Comparison of ENCODE assay signal across 8 cellular contexts in the genomic region with DNA sequence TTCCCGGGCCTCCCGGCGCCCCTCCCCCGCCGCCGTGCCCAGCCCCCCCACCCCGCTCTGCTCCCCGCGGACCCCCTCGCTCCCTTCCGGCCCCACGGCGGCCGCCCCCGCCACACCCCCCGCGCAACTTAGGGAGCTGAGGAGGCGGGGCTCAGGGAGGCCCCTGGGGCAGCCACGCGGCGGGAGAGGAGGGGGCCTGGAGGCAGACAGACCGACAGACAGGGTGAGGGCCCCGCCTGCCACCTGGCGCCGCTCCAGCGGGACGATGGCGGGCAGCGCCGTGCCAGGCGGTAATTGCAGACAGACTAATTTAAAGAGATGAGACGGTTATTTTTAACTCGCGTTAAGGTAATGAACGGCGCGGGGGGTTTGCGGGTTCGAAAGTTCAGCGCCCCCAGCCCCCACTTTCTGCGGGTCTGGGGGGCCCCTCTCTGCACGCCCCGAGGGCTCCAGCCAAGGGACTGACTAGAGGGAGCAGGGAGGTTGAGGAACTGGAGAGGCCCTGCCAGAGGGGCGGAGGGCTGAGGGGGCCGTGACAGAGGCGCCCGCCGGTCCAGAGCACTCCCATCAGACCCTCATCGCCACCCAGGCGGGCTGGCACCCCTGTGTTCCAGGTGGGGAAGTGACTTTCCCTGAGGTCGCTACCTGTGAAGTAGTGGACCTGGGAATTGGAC. TPM values are rescaled to one million over a fixed set of nuclear protein-coding genes. Genes with fewer than 3 reads are reported as not detected.
DNase-seq lines count a peak whose midpoint lies in the region; ATAC-seq lines count a peak whose summit lies in the region.

No MANE protein-coding gene starts in this region.

- DNase-seq in DMS 273 (lab: John Stamatoyannopoulos, UW; ENCODE audit: unreplicated experiment): peak; percentile 100
- DNase-seq in NCI-H2029 (lab: John Stamatoyannopoulos, UW): peak; percentile 96
- peak; percentile 32 for DNase-seq in activated T-cell treated with anti-CD3 and anti-CD28 coated beads, Interleukin-2, amount 50 U/mL, for 4 hours
- peak; percentile 18 to 50 (median 35) for DNase-seq in stimulated activated naive CD4-positive, alpha-beta T cell (lab: John Stamatoyannopoulos, UW)
- DNase-seq in NCI-H187 (lab: John Stamatoyannopoulos, UW): no peak
- DNase-seq in cerebellar cortex (ENCODE audit: low spot score): no peak
- no peak for DNase-seq in HPDE6-E6E7 (ENCODE audit: extremely low spot score)

- H3K9ac ChIP-seq in iPS-15b (ENCODE audit: low read depth, low read length): no peak overlapping the region

- ATAC-seq in activated T-cell treated with anti-CD3 and anti-CD28 coated beads, Interleukin-2, amount 50 U/mL, for 4 hours: peak; percentile 41 to 50

- H3K36me3 Mint-ChIP-seq in activated T-cell treated with anti-CD3 and anti-CD28 coated beads, Interleukin-2, amount 50 U/mL, for 4 hours (ENCODE audit: insufficient read depth): no peaks in the 10 kb centered on the region

- peaks cover 59% of the 10 kb centered on the region for H3K27me3 Mint-ChIP-seq in activated T-cell treated with anti-CD3 and anti-CD28 coated beads, Interleukin-2, amount 50 U/mL, for 4 hours (ENCODE audit: low read depth)

- H3K4me3 Mint-ChIP-seq in activated T-cell treated with anti-CD3 and anti-CD28 coated beads, Interleukin-2, amount 50 U/mL, for 4 hours: peak overlapping the region; percentile 57

- no peaks in the 10 kb centered on the region for H3K9me3 Mint-ChIP-seq in activated T-cell treated with anti-CD3 and anti-CD28 coated beads, Interleukin-2, amount 50 U/mL, for 4 hours

- no peaks in the 10 kb centered on the region for H3K36me3 ChIP-seq in iPS-15b (ENCODE audit: control insufficient read depth, insufficient read depth, low read length)

- H3K9me3 ChIP-seq in iPS-15b (ENCODE audit: control insufficient read depth, insufficient read depth, low read length): no peaks in the 10 kb centered on the region

- H3K4me1 ChIP-seq in iPS-15b (ENCODE audit: control insufficient read depth, insufficient read depth, low read length): peaks cover 36% of the 10 kb centered on the region

- H3K4me3 ChIP-seq in iPS-15b (ENCODE audit: low read depth, low read length): peak overlapping the region; percentile 50

- H3K27me3 ChIP-seq in iPS-15b (ENCODE audit: control insufficient read depth, insufficient read depth, low read length): peaks cover 67% of the 10 kb centered on the region

- peaks cover 15% of the 10 kb centered on the region for H3K4me1 Mint-ChIP-seq in activated T-cell treated with anti-CD3 and anti-CD28 coated beads, Interleukin-2, amount 50 U/mL, for 4 hours (ENCODE audit: low read depth)

RNA-seq across cellular contexts. Expression of a gene that starts 5.3 kb away (rescaled TPM):
- total RNA-seq in activated T-cell treated with anti-CD3 and anti-CD28 coated beads, Interleukin-2, amount 50 U/mL, for 4 hours: under 1 TPM in 2 of 3 donors, not detected in 1; 0.20 to 0.22 TPM

Comparison
In these comparisons a context has a peak if more than half of its experiments do, and no peak if none do; other contexts are left out.
1. DNase-seq: peak in DMS 273 (single experiment), NCI-H2029 (single experiment), activated T-cell treated with anti-CD3 and anti-CD28 coated beads, Interleukin-2, amount 50 U/mL, for 4 hours (single experiment) and stimulated activated naive CD4-positive, alpha-beta T cell (6 of 6); none in NCI-H187 (0 of 2), cerebellar cortex (single experiment) and HPDE6-E6E7 (single experiment).